In genomic region chr11:59179121-59179520, GRCh38 we compare ENCODE assay signal across 17 cellular contexts. TPM values are rescaled to one million over a fixed set of nuclear protein-coding genes. Genes with fewer than 3 reads are reported as not detected.
DNase-seq lines count a peak whose midpoint lies in the region; ATAC-seq and TF ChIP-seq lines count a peak whose summit lies in the region.
"Had no signal": no experiment of that assay in that cellular context is flagged by ENCODE, and none has a peak within 500 bp of the region (broad histone marks: within the 10 kb centered on the region; RNA-seq: fewer than 3 reads in every experiment).

No MANE protein-coding gene starts in this region.

- no peak overlapping the region for H3K9ac ChIP-seq in neural progenitor cell
- H3K9ac ChIP-seq: BLaER1 treated with 17β-estradiol and CSF1 and Interleukin-3, amounts not matched to agents 10 nM and 100 nM had no signal

- CTCF ChIA-PET in OCI-LY7 (lab: Charles Lee; ENCODE audit: unreplicated experiment) = no interaction called here

- H3K9me3 ChIP-seq in left ventricle myocardium inferior (replicated peaks) (peaks cover 12% of the 10 kb centered on the region), gastroesophageal sphincter (no peaks in the 10 kb centered on the region), neural progenitor cell (ENCODE audit: low read depth) (no peaks in the 10 kb centered on the region), OCI-LY7 (ENCODE audit: low read length) (0 out of 2 replicates have a peak, but pooled peaks cover 9% of the 10 kb centered on the region)

- DNase-seq in left ventricle myocardium superior = no peak
- DNase-seq in left ventricle myocardium inferior = no peak
- no peak for DNase-seq in neural progenitor cell (ENCODE audit: low spot score)
- no peak for DNase-seq in OCI-LY7 (ENCODE audit: low spot score)
- no peak for DNase-seq in T-helper 2 cell treated with Interferon-gamma antibody and Interleukin-4, amounts not matched to agents 5 μg/mL and 100 μg/mL, for 36 hours (ENCODE audit: low spot score)
- DNase-seq in stimulated activated CD4-positive, alpha-beta T cell treated with anti-CD3 and anti-CD28 coated beads, Interleukin-2, amount 100 ng/mL, for 48 hours = no peak
- DNase-seq: 8988T; Calu3; CD4-positive, CD25-positive, alpha-beta regulatory T cell; DMS 273 treated with DMSO at 0.1 percent for 48 hours; HFFc6 had no signal

- H3K79me2 ChIP-seq in neural progenitor cell (ENCODE audit: low read depth) (peaks cover 98% of the 10 kb centered on the region), OCI-LY7 (ENCODE audit: insufficient read depth, low read depth, low read length) (no peaks in the 10 kb centered on the region)

- H3F3A ChIP-seq in neural progenitor cell (ENCODE audit: low read depth) = peaks cover 36% of the 10 kb centered on the region

- H3K4me3 Mint-ChIP-seq in neural progenitor cell = peak overlapping the region; percentile 50
- no peak overlapping the region for H3K4me3 Mint-ChIP-seq in T-helper 2 cell treated with Interferon-gamma antibody and Interleukin-4, amounts not matched to agents 5 μg/mL and 100 μg/mL, for 36 hours
- H3K4me3 Mint-ChIP-seq: CD4-positive, CD25-positive, alpha-beta regulatory T cell; GM23338; HFFc6 had no signal

- H3K27ac Mint-ChIP-seq in neural progenitor cell = peak overlapping the region; percentile 93
- H3K27ac Mint-ChIP-seq in T-helper 2 cell treated with Interferon-gamma antibody and Interleukin-4, amounts not matched to agents 5 μg/mL and 100 μg/mL, for 36 hours = no peak overlapping the region
- H3K27ac Mint-ChIP-seq: CD4-positive, CD25-positive, alpha-beta regulatory T cell; GM23338; HFFc6 had no signal

- POLR2A ChIA-PET in OCI-LY7 (lab: Charles Lee) = no interaction called here

- peaks cover 16% of the 10 kb centered on the region for H3K27me3 Mint-ChIP-seq in neural progenitor cell (ENCODE audit: insufficient read depth, low read depth)
- peaks cover 31% of the 10 kb centered on the region for H3K27me3 Mint-ChIP-seq in T-helper 2 cell treated with Interferon-gamma antibody and Interleukin-4, amounts not matched to agents 5 μg/mL and 100 μg/mL, for 36 hours (ENCODE audit: low read depth)

- H2AFZ ChIP-seq in neural progenitor cell (replicated peaks) (no peak overlapping the region), OCI-LY7 (ENCODE audit: low read length) (no peak overlapping the region)
- H2AFZ ChIP-seq: GM23338 had no signal

- peaks cover 8% of the 10 kb centered on the region for H3K9me3 Mint-ChIP-seq in neural progenitor cell
- no peaks in the 10 kb centered on the region for H3K9me3 Mint-ChIP-seq in T-helper 2 cell treated with Interferon-gamma antibody and Interleukin-4, amounts not matched to agents 5 μg/mL and 100 μg/mL, for 36 hours
- H3K9me3 Mint-ChIP-seq: HFFc6 had no signal

- H3K27me3 ChIP-seq in left ventricle myocardium inferior (ENCODE audit: low read depth) (no peaks in the 10 kb centered on the region), gastroesophageal sphincter (no peaks in the 10 kb centered on the region), neural progenitor cell (no peaks in the 10 kb centered on the region)

- no TSS peak for BruUV-seq in OCI-LY7 (replicated peaks; lab: Mats Ljungman, UMichigan)

- H4K20me1 ChIP-seq in neural progenitor cell (ENCODE audit: low read depth) (peaks cover 100% of the 10 kb centered on the region), OCI-LY7 (ENCODE audit: insufficient read depth, low read length) (no peaks in the 10 kb centered on the region)

- H3K4me2 ChIP-seq in neural progenitor cell (peak overlapping the region; percentile 67), OCI-LY7 (ENCODE audit: low read length) (no peak overlapping the region)
- H3K4me2 ChIP-seq: BLaER1 treated with 17β-estradiol and CSF1 and Interleukin-3, amounts not matched to agents 10 nM and 100 nM; GM23338 had no signal

- H3K36me3 ChIP-seq in left ventricle myocardium inferior (peaks cover 12% of the 10 kb centered on the region), gastroesophageal sphincter (peaks cover 0 to 10% of the 10 kb centered on the region in 2 donors), neural progenitor cell (no peaks in the 10 kb centered on the region), OCI-LY7 (ENCODE audit: insufficient read depth, low read length) (no peaks in the 10 kb centered on the region; the same call in 1 of the 2 replicates)

- H3K27ac ChIP-seq in left ventricle myocardium inferior (replicated peaks) = no peak overlapping the region
- H3K27ac ChIP-seq in gastroesophageal sphincter = no peak overlapping the region
- no peak overlapping the region for H3K27ac ChIP-seq in neural progenitor cell
- no peak overlapping the region for H3K27ac ChIP-seq in OCI-LY7 (ENCODE audit: low read depth, low read length, poor library complexity, severe bottlenecking)
- H3K27ac ChIP-seq: BLaER1 treated with 17β-estradiol and CSF1 and Interleukin-3, amounts not matched to agents 10 nM and 100 nM had no signal

- peaks cover 98% of the 10 kb centered on the region for H3K4me1 Mint-ChIP-seq in neural progenitor cell
- H3K4me1 Mint-ChIP-seq in T-helper 2 cell treated with Interferon-gamma antibody and Interleukin-4, amounts not matched to agents 5 μg/mL and 100 μg/mL, for 36 hours (ENCODE audit: low read depth) = peaks cover 1% of the 10 kb centered on the region
- H3K4me1 Mint-ChIP-seq: CD4-positive, CD25-positive, alpha-beta regulatory T cell had no signal

- no peaks in the 10 kb centered on the region for H3K9me2 ChIP-seq in OCI-LY7 (ENCODE audit: insufficient read depth, low read length)

- TF ChIP-seq POLR2A in gastroesophageal sphincter (IDR thresholded peaks at IDR 0.05) = no peak

- H3K4me1 ChIP-seq in left ventricle myocardium inferior = peaks cover 17% of the 10 kb centered on the region
- peaks cover 0 to 14% (median 6%) of the 10 kb centered on the region in 3 donors for H3K4me1 ChIP-seq in gastroesophageal sphincter
- peaks cover 64% of the 10 kb centered on the region for H3K4me1 ChIP-seq in neural progenitor cell
- peaks cover 6% of the 10 kb centered on the region for H3K4me1 ChIP-seq in OCI-LY7 (ENCODE audit: insufficient read depth, low read length, poor library complexity, severe bottlenecking)

- intact Hi-C loops in left ventricle myocardium superior (cut with micrococcal nuclease) (loop anchor here (10.0 kb wide), 1 partner anchor 106 kb away; no protein-coding TSS in a partner anchor), left ventricle myocardium inferior (cut with micrococcal nuclease) (loop anchor here (10.0 kb wide), 1 partner anchor 246 kb away; the partner anchor contains the start of gene OR5A2), OCI-LY7 (cut with micrococcal nuclease; ENCODE audit: unreplicated experiment) (no loop called here)

- H3K36me3 Mint-ChIP-seq in neural progenitor cell = peaks cover 58% of the 10 kb centered on the region
- H3K36me3 Mint-ChIP-seq in T-helper 2 cell treated with Interferon-gamma antibody and Interleukin-4, amounts not matched to agents 5 μg/mL and 100 μg/mL, for 36 hours (ENCODE audit: low read depth) = no peaks in the 10 kb centered on the region
- H3K36me3 Mint-ChIP-seq: CD4-positive, CD25-positive, alpha-beta regulatory T cell had no signal

- 74 to 77% methylated on average over 2 of the region's 2 CpGs for WGBS in gastroesophageal sphincter (ENCODE audit: low coverage in 1 of 2), 2 donors

- no peak for TF ChIP-seq EP300 in gastroesophageal sphincter (IDR thresholded peaks at IDR 0.05)

- H3K4me3 ChIP-seq in left ventricle myocardium inferior (no peak overlapping the region), gastroesophageal sphincter (no peak overlapping the region), neural progenitor cell (no peak overlapping the region), OCI-LY7 (ENCODE audit: low read depth, low read length, poor library complexity, severe bottlenecking) (no peak overlapping the region)
- H3K4me3 ChIP-seq: BLaER1 treated with 17β-estradiol and CSF1 and Interleukin-3, amounts not matched to agents 10 nM and 100 nM; GM23338; HAP-1 had no signal

- ATAC-seq in left ventricle myocardium superior (peak; percentile 11), gastroesophageal sphincter (peak; percentile 24)
- ATAC-seq: GM23338 had no signal

- TF ChIP-seq CTCF in left ventricle myocardium inferior (IDR thresholded peaks at IDR 0.05; ENCODE audit: borderline replicate concordance) (no peak), gastroesophageal sphincter (IDR thresholded peaks at IDR 0.05) (no peak), neural progenitor cell (IDR thresholded peaks at IDR 0.05) (no peak), OCI-LY7 (conservative IDR thresholded peaks at IDR 0.05; ENCODE audit: low read length) (no peak)

RNA-seq across cellular contexts. Expression of gene DTX4, which starts 7.2 kb away (rescaled TPM):
- 2.6 TPM for total RNA-seq in left ventricle myocardium superior
- 1.8 TPM for total RNA-seq in left ventricle myocardium inferior
- 1 to 10 TPM; 2.0 to 6.8 (median 6.2) TPM for total RNA-seq in gastroesophageal sphincter
- total RNA-seq in neural progenitor cell (ENCODE audit: low replicate concordance) = 16.9 and 34.8 TPM in 2 replicates
- total RNA-seq in OCI-LY7 (2014; rRNA removed; shearing (Covaris generic)) = 0.70 and 1.4 TPM in 2 replicates
- 9.4 and 9.9 TPM in 2 replicates for total RNA-seq in OCI-LY7 (2022)

RNA-seq across cellular contexts. Expression of gene MPEG1, which starts 33.6 kb away (rescaled TPM):
- total RNA-seq in left ventricle myocardium superior (13.6 TPM), left ventricle myocardium inferior (9.5 TPM), gastroesophageal sphincter (10 to 100 TPM in 2 of 4 donors, 1 to 10 TPM in 2; 3.6 to 35.5 (median 11.4) TPM), neural progenitor cell (ENCODE audit: low replicate concordance) (not detected in 2 replicates), OCI-LY7 (2022) (12.4 and 13.5 TPM in 2 replicates)
- total RNA-seq in OCI-LY7 (2014; rRNA removed; shearing (Covaris generic)) = 0.06 TPM in 1 of 2 replicates, not detected in the other
- total RNA-seq: Calu3, G401, GM23338, HFFc6, HT1080 had no signal

RNA-seq across cellular contexts. Expression of gene FAM111A, which starts 36.5 kb away (rescaled TPM):
- 8.4 TPM for total RNA-seq in left ventricle myocardium superior
- 9.6 TPM for total RNA-seq in left ventricle myocardium inferior
- 10 to 100 TPM; 12.8 to 49.2 (median 22.7) TPM for total RNA-seq in gastroesophageal sphincter
- total RNA-seq in neural progenitor cell (ENCODE audit: low replicate concordance) = 31.0 and 32.7 TPM in 2 replicates
- 80.8 and 83.9 TPM in 2 replicates for total RNA-seq in OCI-LY7 (2014; rRNA removed; shearing (Covaris generic))
- total RNA-seq in OCI-LY7 (2022) = 93.7 and 99.8 TPM in 2 replicates
